12 cellular contexts compared by ENCODE assay signal in genomic region chr2:61328707-61329251, GRCh38.
DNase-seq lines count a peak whose midpoint lies in the region; ATAC-seq and TF ChIP-seq lines count a peak whose summit lies in the region.
"Had no signal": no experiment of that assay in that cellular context is flagged by ENCODE, and none has a peak within 500 bp of the region (broad histone marks: within the 10 kb centered on the region; RNA-seq: fewer than 3 reads in every experiment).

No MANE protein-coding gene starts in this region.

- H3K4me2 ChIP-seq in Loucy (ENCODE audit: low read depth, low read length, poor library complexity, severe bottlenecking) (peak overlapping the region; percentile 33), mammary epithelial cell (ENCODE audit: insufficient read depth, low read depth, low read length) (no peak overlapping the region)
- H3K4me2 ChIP-seq: KMS-11 had no signal

- CTCF ChIA-PET in mammary epithelial cell (lab: Charles Lee; ENCODE audit: low non-redundant PET), result no interaction called here

- no peaks in the 10 kb centered on the region for H3K9me2 ChIP-seq in Loucy (replicated peaks; ENCODE audit: low read depth, low read length)

- peak; percentile 93 for ATAC-seq in stimulated activated effector memory CD8-positive, alpha-beta T cell treated with anti-CD3 and anti-CD28 coated beads, Interleukin-12 subunit alpha, Interleukin-12 subunit beta, amount 100 ng/mL, for 72 hours

- H3K79me2 ChIP-seq in Loucy (ENCODE audit: insufficient read depth, low read length) (no peaks in the 10 kb centered on the region), mammary epithelial cell (ENCODE audit: insufficient read depth, low read length) (peaks cover 4% of the 10 kb centered on the region)

- peaks cover 89% of the 10 kb centered on the region for H3K36me3 Mint-ChIP-seq in stimulated activated effector memory CD8-positive, alpha-beta T cell treated with anti-CD3 and anti-CD28 coated beads, Interleukin-12 subunit alpha, Interleukin-12 subunit beta, amount 100 ng/mL, for 72 hours

- peak; percentile 71 for DNase-seq in NCI-H510A treated with DMSO at 0.1 percent for 48 hours (lab: John Stamatoyannopoulos, UW)
- no peak for DNase-seq in NCI-H510A (lab: John Stamatoyannopoulos, UW)
- peak; percentile 62 for DNase-seq in mammary epithelial cell
- no peak for DNase-seq in stimulated activated effector memory CD8-positive, alpha-beta T cell treated with anti-CD3 and anti-CD28 coated beads, Interleukin-12 subunit alpha, Interleukin-12 subunit beta, amount 100 ng/mL, for 72 hours (ENCODE audit: low spot score in 2 of 2)
- no peak for DNase-seq in DMS 273 (lab: John Stamatoyannopoulos, UW; ENCODE audit: unreplicated experiment)
- no peak for DNase-seq in coronary artery (ENCODE audit: low spot score)
- DNase-seq in suprapubic skin (ENCODE audit: low spot score in 2 of 2), result no peak
- DNase-seq: activated effector memory CD4-positive, alpha-beta T cell treated with Interleukin-2 at 50 U/mL for 16 hours; SHP77; stimulated activated CD4-positive, alpha-beta T cell treated with anti-CD3 and anti-CD28 coated beads, Interleukin-4, amount 100 ng/mL, for 24 hours had no signal

- no peak overlapping the region for H3K27ac Mint-ChIP-seq in stimulated activated effector memory CD8-positive, alpha-beta T cell treated with anti-CD3 and anti-CD28 coated beads, Interleukin-12 subunit alpha, Interleukin-12 subunit beta, amount 100 ng/mL, for 72 hours

- H2AFZ ChIP-seq in Loucy (ENCODE audit: low read length) (no peak overlapping the region), mammary epithelial cell (ENCODE audit: low read depth, low read length) (no peak overlapping the region)

- no peak for TF ChIP-seq POLR2A in suprapubic skin (IDR thresholded peaks at IDR 0.05)

- 99% methylated on average over 10 of the region's 11 CpGs for WGBS in mammary epithelial cell (ENCODE audit: low coverage, missing lambda C conversion rate)
- WGBS in suprapubic skin, result 84% methylated on average over 11 of the region's 11 CpGs

- H3K36me3 ChIP-seq in Loucy (ENCODE audit: insufficient read depth, low read length), result peaks cover 26% of the 10 kb centered on the region; the same call in 1 of the 2 replicates
- peaks cover 20% of the 10 kb centered on the region for H3K36me3 ChIP-seq in mammary epithelial cell (ENCODE audit: insufficient read depth, low read length)
- H3K36me3 ChIP-seq in suprapubic skin, result peaks cover 73% of the 10 kb centered on the region

- H3K9me3 Mint-ChIP-seq in stimulated activated effector memory CD8-positive, alpha-beta T cell treated with anti-CD3 and anti-CD28 coated beads, Interleukin-12 subunit alpha, Interleukin-12 subunit beta, amount 100 ng/mL, for 72 hours, result no peaks in the 10 kb centered on the region

- H3K4me1 ChIP-seq in Loucy (ENCODE audit: insufficient read depth, low read length, poor library complexity, severe bottlenecking), result peaks cover 22% of the 10 kb centered on the region
- no peaks in the 10 kb centered on the region for H3K4me1 ChIP-seq in mammary epithelial cell (ENCODE audit: insufficient read depth, low read length)
- H3K4me1 ChIP-seq in suprapubic skin, result no peaks in the 10 kb centered on the region

- no peak overlapping the region for H3K4me3 Mint-ChIP-seq in stimulated activated effector memory CD8-positive, alpha-beta T cell treated with anti-CD3 and anti-CD28 coated beads, Interleukin-12 subunit alpha, Interleukin-12 subunit beta, amount 100 ng/mL, for 72 hours

- in situ Hi-C loops in mammary epithelial cell (cut with MboI; ENCODE audit: low sequenced_read_pairs in 2 of 2), result no loop called here

- no peaks in the 10 kb centered on the region for H3F3A ChIP-seq in Loucy (ENCODE audit: low read depth)

- H3K27me3 ChIP-seq in Loucy (ENCODE audit: insufficient read depth, low read length, poor library complexity, severe bottlenecking) (no peaks in the 10 kb centered on the region), mammary epithelial cell (ENCODE audit: insufficient read depth, low read length) (no peaks in the 10 kb centered on the region), suprapubic skin (no peaks in the 10 kb centered on the region)

- H3K4me1 Mint-ChIP-seq in stimulated activated effector memory CD8-positive, alpha-beta T cell treated with anti-CD3 and anti-CD28 coated beads, Interleukin-12 subunit alpha, Interleukin-12 subunit beta, amount 100 ng/mL, for 72 hours, result peaks cover 10% of the 10 kb centered on the region

- intact Hi-C loops in mammary epithelial cell (cut with micrococcal nuclease), result no loop called here

- dilution Hi-C loops in mammary epithelial cell (cut with HindIII; ENCODE audit: low sequenced_read_pairs), result loop anchor here (5.0 kb wide), 1 partner anchor 39 kb away; no protein-coding TSS in a partner anchor

- TF ChIP-seq EP300 in suprapubic skin (IDR thresholded peaks at IDR 0.05), result no peak

- H3K9me3 ChIP-seq in Loucy (ENCODE audit: insufficient read depth, low read depth, low read length), result no peaks in the 10 kb centered on the region
- no peaks in the 10 kb centered on the region for H3K9me3 ChIP-seq in mammary epithelial cell (replicated peaks; ENCODE audit: insufficient read depth, low read length)
- no peaks in the 10 kb centered on the region for H3K9me3 ChIP-seq in suprapubic skin

- no TSS peak for BruUV-seq in mammary epithelial cell (replicated peaks; lab: Mats Ljungman, UMichigan)

- no peak overlapping the region for H3K4me3 ChIP-seq in Loucy (ENCODE audit: low read length, poor library complexity, severe bottlenecking)
- H3K4me3 ChIP-seq in mammary epithelial cell (replicated peaks in 1 of 3; ENCODE audit: insufficient read depth in 1 of 3, low read depth in 2 of 3, low read length in 3 of 3), result no peak overlapping the region
- no peak overlapping the region for H3K4me3 ChIP-seq in coronary artery
- no peak overlapping the region for H3K4me3 ChIP-seq in suprapubic skin

- H3K27ac ChIP-seq in mammary epithelial cell (ENCODE audit: insufficient read depth, low read depth, low read length), result no peak overlapping the region
- no peak overlapping the region for H3K27ac ChIP-seq in coronary artery
- H3K27ac ChIP-seq in suprapubic skin, result no peak overlapping the region
- H3K27ac ChIP-seq: KMS-11 had no signal

- no peaks in the 10 kb centered on the region for H4K20me1 ChIP-seq in Loucy (ENCODE audit: insufficient read depth, low read length, poor library complexity, severe bottlenecking)
- H4K20me1 ChIP-seq in mammary epithelial cell (ENCODE audit: insufficient read depth, low read length), result peaks cover 2% of the 10 kb centered on the region

- TF ChIP-seq CTCF in Loucy (conservative IDR thresholded peaks at IDR 0.05; ENCODE audit: low read length) (no peak), mammary epithelial cell (conservative IDR thresholded peaks at IDR 0.05 in 1 of 2, IDR thresholded peaks at IDR 0.05 in 1 of 2; ENCODE audit: extremely low read depth in 1 of 2, insufficient read depth in 1 of 2, low read depth in 1 of 2, low read length in 2 of 2) (no peak), coronary artery (IDR thresholded peaks at IDR 0.05) (no peak), suprapubic skin (IDR thresholded peaks at IDR 0.05) (no peak)

- no peak overlapping the region for H3K9ac ChIP-seq in Loucy (ENCODE audit: low read depth, low read length, poor library complexity, severe bottlenecking)
- no peak overlapping the region for H3K9ac ChIP-seq in mammary epithelial cell (ENCODE audit: insufficient read depth, low read length)
- H3K9ac ChIP-seq: KMS-11 had no signal

Comparison
In these comparisons a context has a peak if more than half of its experiments do, and no peak if none do; other contexts are left out.
1. DNase-seq: peak in NCI-H510A treated with DMSO at 0.1 percent for 48 hours (single experiment) and mammary epithelial cell (single experiment); none in NCI-H510A (single experiment), stimulated activated effector memory CD8-positive, alpha-beta T cell treated with anti-CD3 and anti-CD28 coated beads, Interleukin-12 subunit alpha, Interleukin-12 subunit beta, amount 100 ng/mL, for 72 hours (0 of 2), DMS 273 (single experiment), coronary artery (single experiment) and suprapubic skin (0 of 2).